ENCODE assay signal across 25 cellular contexts in genomic region chr15:57185507-57186074, GRCh38.
DNase-seq lines count a peak whose midpoint lies in the region; ATAC-seq, FAIRE-seq and TF ChIP-seq lines count a peak whose summit lies in the region.
"Had no signal": no experiment of that assay in that cellular context is flagged by ENCODE, and none has a peak within 500 bp of the region (broad histone marks: within the 10 kb centered on the region; RNA-seq: fewer than 3 reads in every experiment).

No MANE protein-coding gene starts in this region.

- no peak for ATAC-seq in HG03432 (IDR thresholded peaks at IDR 0.05; ENCODE audit: unreplicated experiment)
- ATAC-seq: PC-3 had no signal

- H3K56ac ChIP-seq in mesendoderm (ENCODE audit: low read length): no peak overlapping the region

- H3K27ac ChIP-seq in kidney (ENCODE audit: low read depth in 2 of 2, low read length in 2 of 2): no peak overlapping the region
- no peak overlapping the region for H3K27ac ChIP-seq in mesendoderm (ENCODE audit: low read depth, low read length)

- H3K4me3 Mint-ChIP-seq in osteocyte (ENCODE audit: unreplicated experiment): no peak overlapping the region
- H3K4me3 Mint-ChIP-seq: CD4-positive, alpha-beta memory T cell had no signal

- no peak overlapping the region for H3K18ac ChIP-seq in mesendoderm (ENCODE audit: low read length)

- H3K79me1 ChIP-seq in mesendoderm (ENCODE audit: low read length): no peaks in the 10 kb centered on the region

- H3K4me3 ChIP-seq in LNCaP clone FGC (ENCODE audit: low read depth, low read length) (no peak overlapping the region), kidney (ENCODE audit: low read length in 2 of 2) (no peak overlapping the region), mesendoderm (ENCODE audit: low read length) (no peak overlapping the region)

- H3K4me1 Mint-ChIP-seq in osteocyte (ENCODE audit: unreplicated experiment): peaks cover 39% of the 10 kb centered on the region
- H3K4me1 Mint-ChIP-seq: CD4-positive, alpha-beta memory T cell had no signal

- H4K8ac ChIP-seq in mesendoderm (ENCODE audit: low read depth, low read length): no peak overlapping the region

- no peak overlapping the region for H2BK5ac ChIP-seq in mesendoderm (ENCODE audit: low read length)

- no peak overlapping the region for H3K23ac ChIP-seq in mesendoderm (ENCODE audit: low read length)

- H3K79me2 ChIP-seq in mesendoderm (ENCODE audit: control insufficient read depth, insufficient read depth, low read length): no peaks in the 10 kb centered on the region

- H2BK120ac ChIP-seq in mesendoderm (ENCODE audit: low read depth, low read length): no peak overlapping the region

- FAIRE-seq in kidney (lab: Jason Lieb, UNC): peak; percentile 3
- FAIRE-seq: A204.1, GM19239, HTR-8/SVneo had no signal

- H3K36me3 ChIP-seq in kidney (ENCODE audit: control insufficient read depth in 1 of 2, insufficient read depth in 2 of 2, low read length in 2 of 2): no peaks in the 10 kb centered on the region
- no peaks in the 10 kb centered on the region for H3K36me3 ChIP-seq in mesendoderm (ENCODE audit: control insufficient read depth, insufficient read depth, low read length)

- peaks cover 0 to 5% of the 10 kb centered on the region in 2 donors for H3K4me1 ChIP-seq in kidney (ENCODE audit: control insufficient read depth in 1 of 2, insufficient read depth in 1 of 2, low read depth in 1 of 2, low read length in 2 of 2)
- no peaks in the 10 kb centered on the region for H3K4me1 ChIP-seq in mesendoderm (ENCODE audit: control insufficient read depth, low read depth, low read length)

- H3K27me3 ChIP-seq in mesendoderm (ENCODE audit: insufficient read depth, low read length, poor library complexity): no peaks in the 10 kb centered on the region

- H3K4me2 ChIP-seq in mesendoderm (ENCODE audit: low read length): no peak overlapping the region
- H3K4me2 ChIP-seq: SK-N-SH had no signal

- H3K36me3 Mint-ChIP-seq in osteocyte (ENCODE audit: unreplicated experiment): peaks cover 24% of the 10 kb centered on the region

- no peak overlapping the region for H2BK15ac ChIP-seq in mesendoderm (replicated peaks; ENCODE audit: low read depth)

- H3K27me3 Mint-ChIP-seq in osteocyte (ENCODE audit: unreplicated experiment): no peaks in the 10 kb centered on the region
- H3K27me3 Mint-ChIP-seq: CD4-positive, alpha-beta memory T cell had no signal

- H3K9ac ChIP-seq in kidney (ENCODE audit: low read length in 2 of 2) (no peak overlapping the region), mesendoderm (ENCODE audit: low read length) (no peak overlapping the region)
- H3K9ac ChIP-seq: SK-N-SH had no signal

- DNase-seq in DMS53 (lab: John Stamatoyannopoulos, UW) (peak; percentile 61), LNCaP clone FGC (ENCODE audit: low read depth) (peak; percentile 21), kidney (no peak), osteocyte (ENCODE audit: extremely low spot score, unreplicated experiment) (no peak), NCI-H748 treated with DMSO at 0.1 percent for 48 hours (lab: John Stamatoyannopoulos, UW) (no peak), mesendoderm (no peak), SW 1271 (lab: John Stamatoyannopoulos, UW) (no peak)
- DNase-seq: C1 segment of cervical spinal cord; CD4-positive, alpha-beta memory T cell; DMS 273 treated with DMSO at 0.1 percent for 48 hours; DND-41; H7; NCI-H1105; NCI-H1436 treated with DMSO at 0.1 percent for 48 hours; NCI-H1930; NCI-H446; NCI-H524 treated with DMSO at 0.1 percent for 48 hours; NCI-H82; NK-92 treated with Interleukin-12 subunit alpha and Interleukin-12 subunit beta, amount 100 ng/mL, for 24 hours; PC-3; SK-N-SH had no signal

- H2AK5ac ChIP-seq in mesendoderm (ENCODE audit: low read length): no peak overlapping the region

- peaks cover 11% of the 10 kb centered on the region for H3K9me3 Mint-ChIP-seq in osteocyte (ENCODE audit: unreplicated experiment)

- no peak overlapping the region for H4K5ac ChIP-seq in mesendoderm (ENCODE audit: low read length)

- H3K27ac Mint-ChIP-seq in osteocyte (ENCODE audit: unreplicated experiment): peak overlapping the region; percentile 19

- TF ChIP-seq CTCF in LNCaP clone FGC (IDR thresholded peaks at IDR 0.05; ENCODE audit: control insufficient read depth, extremely low read depth, insufficient read depth): no peak
- TF ChIP-seq CTCF in kidney (IDR thresholded peaks at IDR 0.05; ENCODE audit: borderline replicate concordance, extremely low read depth, insufficient read depth): no peak
- TF ChIP-seq CTCF in osteocyte (IDR thresholded peaks at IDR 0.05): no peak

- peaks cover 0 to 5% of the 10 kb centered on the region in 2 donors for H3K9me3 ChIP-seq in kidney (ENCODE audit: control insufficient read depth in 1 of 2, low read length in 2 of 2)
- H3K9me3 ChIP-seq: SK-N-SH had no signal

- intact Hi-C loops in kidney (cut with DNase I): no loop called here

- no peak overlapping the region for H3K4ac ChIP-seq in mesendoderm (ENCODE audit: low read depth, low read length)

Comparison
In these comparisons a context has a peak if more than half of its experiments do, and no peak if none do; other contexts are left out.
1. DNase-seq: peak in DMS53 (single experiment) and LNCaP clone FGC (single experiment); none in kidney (single experiment), osteocyte (single experiment), NCI-H748 treated with DMSO at 0.1 percent for 48 hours (single experiment), mesendoderm (single experiment) and SW 1271 (0 of 2).